ENCODE assay signal across 8 cellular contexts in genomic region chr10:84204122-84204521, GRCh38. TPM values are rescaled to one million over a fixed set of nuclear protein-coding genes. Genes with fewer than 3 reads are reported as not detected.
DNase-seq lines count a peak whose midpoint lies in the region; ATAC-seq and TF ChIP-seq lines count a peak whose summit lies in the region.

No MANE protein-coding gene starts in this region.

- no peaks in the 10 kb centered on the region for H3K9me3 Mint-ChIP-seq in T-helper 2 cell treated with Interferon-gamma antibody and Interleukin-4, amounts not matched to agents 5 μg/mL and 100 μg/mL, for 36 hours

- H3K9me3 ChIP-seq in gastroesophageal sphincter (no peaks in the 10 kb centered on the region), esophagus squamous epithelium (no peaks in the 10 kb centered on the region)

- no peak for TF ChIP-seq EP300 in gastroesophageal sphincter (IDR thresholded peaks at IDR 0.05)

- H3K27ac ChIP-seq in VCaP (no peak overlapping the region), gastroesophageal sphincter (no peak overlapping the region), esophagus squamous epithelium (no peak overlapping the region)

- WGBS in gastroesophageal sphincter (ENCODE audit: low coverage in 1 of 2), 2 donors: no CpG with 5 or more reads among the region's 4 CpGs
- 96 to 100% methylated on average over 1 to 4 of the region's 4 CpGs for WGBS in esophagus squamous epithelium, 2 donors

- no peaks in the 10 kb centered on the region for H3K4me1 Mint-ChIP-seq in T-helper 2 cell treated with Interferon-gamma antibody and Interleukin-4, amounts not matched to agents 5 μg/mL and 100 μg/mL, for 36 hours (ENCODE audit: low read depth)

- H3K4me1 ChIP-seq in gastroesophageal sphincter (no peaks in the 10 kb centered on the region), esophagus squamous epithelium (no peaks in the 10 kb centered on the region)

- H3K27ac Mint-ChIP-seq in T-helper 2 cell treated with Interferon-gamma antibody and Interleukin-4, amounts not matched to agents 5 μg/mL and 100 μg/mL, for 36 hours: no peak overlapping the region

- H3K4me3 ChIP-seq in gastroesophageal sphincter: no peak overlapping the region
- no peak overlapping the region for H3K4me3 ChIP-seq in esophagus squamous epithelium

- peak; percentile 65 for ATAC-seq in GM18909 (IDR thresholded peaks at IDR 0.05; ENCODE audit: poor library complexity, unreplicated experiment)
- peak; percentile 38 for ATAC-seq in HG02981 (IDR thresholded peaks at IDR 0.05; ENCODE audit: unreplicated experiment)
- no peak for ATAC-seq in gastroesophageal sphincter
- no peak for ATAC-seq in GM18517 (IDR thresholded peaks at IDR 0.05; ENCODE audit: unreplicated experiment)

- TF ChIP-seq POLR2A in gastroesophageal sphincter (IDR thresholded peaks at IDR 0.05): no peak
- TF ChIP-seq POLR2A in esophagus squamous epithelium (IDR thresholded peaks at IDR 0.05): no peak

- DNase-seq in posterior vena cava (ENCODE audit: low spot score): peak; percentile 52
- DNase-seq in T-helper 2 cell treated with Interferon-gamma antibody and Interleukin-4, amounts not matched to agents 5 μg/mL and 100 μg/mL, for 36 hours (ENCODE audit: low spot score): no peak
- DNase-seq in esophagus squamous epithelium (lab: John Stamatoyannopoulos, UW): no peak

- H3K4me3 Mint-ChIP-seq in T-helper 2 cell treated with Interferon-gamma antibody and Interleukin-4, amounts not matched to agents 5 μg/mL and 100 μg/mL, for 36 hours: no peak overlapping the region

- H3K27me3 Mint-ChIP-seq in T-helper 2 cell treated with Interferon-gamma antibody and Interleukin-4, amounts not matched to agents 5 μg/mL and 100 μg/mL, for 36 hours (ENCODE audit: low read depth): peaks cover 11% of the 10 kb centered on the region

- TF ChIP-seq CTCF in VCaP (conservative IDR thresholded peaks at IDR 0.05) (peak; percentile 6), gastroesophageal sphincter (IDR thresholded peaks at IDR 0.05) (no peak), esophagus squamous epithelium (IDR thresholded peaks at IDR 0.05) (peak in 2 of 6 experiments; percentile 21 to 47)

- intact Hi-C loops in posterior vena cava (cut with DNase I): no loop called here
- intact Hi-C loops in esophagus squamous epithelium (cut with DNase I): no loop called here

- H3K36me3 Mint-ChIP-seq in T-helper 2 cell treated with Interferon-gamma antibody and Interleukin-4, amounts not matched to agents 5 μg/mL and 100 μg/mL, for 36 hours (ENCODE audit: low read depth): no peaks in the 10 kb centered on the region

- peaks cover 48% of the 10 kb centered on the region for H3K27me3 ChIP-seq in gastroesophageal sphincter
- no peaks in the 10 kb centered on the region for H3K27me3 ChIP-seq in esophagus squamous epithelium

- H3K36me3 ChIP-seq in gastroesophageal sphincter (no peaks in the 10 kb centered on the region), esophagus squamous epithelium (peaks cover 0 to 22% (median 0%) of the 10 kb centered on the region in 3 donors)

RNA-seq across cellular contexts. Expression of gene CDHR1, which starts 9.8 kb away (rescaled TPM):
- under 1 TPM; 0.14 to 0.28 TPM for total RNA-seq in posterior vena cava
- under 1 TPM in 2 of 4 donors, not detected in 2; 0.10 to 0.67 TPM for total RNA-seq in gastroesophageal sphincter
- total RNA-seq in esophagus squamous epithelium: 10 to 100 TPM in 3 of 4 donors, 1 to 10 TPM in 1; 6.7 to 15.0 (median 12.2) TPM

RNA-seq across cellular contexts. Expression of gene LRIT2, which starts 21.2 kb away (rescaled TPM):
- total RNA-seq in posterior vena cava (not detected), gastroesophageal sphincter (not detected), esophagus squamous epithelium (not detected)

RNA-seq across cellular contexts. Expression of gene GPR15LG, which starts 30.5 kb away (rescaled TPM):
- total RNA-seq in posterior vena cava (not detected), gastroesophageal sphincter (10 to 100 TPM in 1 of 4 donors, 1 to 10 TPM in 1, not detected in 2; 1.2 to 10.1 TPM), esophagus squamous epithelium (100 to 1,000 TPM; 132 to 352 (median 320) TPM)

RNA-seq across cellular contexts. Expression of gene LRIT1, which starts 37.2 kb away (rescaled TPM):
- not detected for total RNA-seq in posterior vena cava
- under 1 TPM in 1 of 4 donors, not detected in 3; 0.12 TPM for total RNA-seq in gastroesophageal sphincter
- under 1 TPM in 2 of 4 donors, not detected in 2; 0.19 to 0.34 TPM for total RNA-seq in esophagus squamous epithelium

RNA-seq across cellular contexts. Expression of gene RGR, which starts 40.7 kb away (rescaled TPM):
- total RNA-seq in posterior vena cava (under 1 TPM in 1 of 2 donors, not detected in 1; 0.38 TPM), gastroesophageal sphincter (1 to 10 TPM in 2 of 4 donors, not detected in 2; 1.1 to 2.6 TPM), esophagus squamous epithelium (under 1 TPM in 2 of 4 donors, not detected in 2; 0.09 to 0.57 TPM)

Comparison
In these comparisons a context has a peak if more than half of its experiments do, and no peak if none do; other contexts are left out.
1. ATAC-seq: peak in GM18909 (single experiment) and HG02981 (single experiment); none in gastroesophageal sphincter (single experiment) and GM18517 (single experiment).
2. RNA of gene CDHR1, which starts 9.8 kb away (total RNA-seq): 6.7 to 15.0 TPM in esophagus squamous epithelium; 0.14 to 0.28 TPM in posterior vena cava and 0.10 to 0.67 TPM in gastroesophageal sphincter; every median in the first group is over 4 times any median in the second.
3. RNA of gene GPR15LG, which starts 30.5 kb away (total RNA-seq): 132 to 352 TPM in esophagus squamous epithelium; 1.2 to 10.1 TPM in gastroesophageal sphincter and not detected in posterior vena cava; every median in the first group is over 10 times any median in the second.